Comparison of ENCODE assay signal across 10 cellular contexts in genomic region chr4:40380647-40381046, GRCh38. TPM values are rescaled to one million over a fixed set of nuclear protein-coding genes. Genes with fewer than 3 reads are reported as not detected.
"Had no signal": no experiment of that assay in that cellular context is flagged by ENCODE, and none has a peak within 500 bp of the region (broad histone marks: within the 10 kb centered on the region; RNA-seq: fewer than 3 reads in every experiment).

No MANE protein-coding gene starts in this region.

- H2AFZ ChIP-seq: GM23248 had no signal

- H3K4me1 ChIP-seq: HAP-1 had no signal

- H3K36me3 ChIP-seq: HAP-1 had no signal

- H3K4me3 Mint-ChIP-seq: HFFc6, IgD-negative memory B cell had no signal

- H3K36me3 Mint-ChIP-seq: IgD-negative memory B cell had no signal

- H3K9ac ChIP-seq: GM23248 had no signal

- ATAC-seq: HCT116, HepG2 had no signal

- H3K4me3 ChIP-seq: GM23248, HAP-1 had no signal

- H3K27ac Mint-ChIP-seq: HFFc6, IgD-negative memory B cell had no signal

- DNase-seq: GOT3, H7, HFFc6, KBM-7 had no signal

- H3K27me3 Mint-ChIP-seq: IgD-negative memory B cell had no signal

- H3K9me3 ChIP-seq: HAP-1 had no signal

- H3K9me3 Mint-ChIP-seq: IgD-negative memory B cell had no signal

- H3K27ac ChIP-seq: GM23248, HL-60 had no signal

RNA-seq across cellular contexts. Expression of gene CHRNA9, which starts 45.5 kb away (rescaled TPM):
- total RNA-seq: HepG2, HFFc6 had no signal
- polyA plus RNA-seq: HepG2, IgD-negative memory B cell had no signal
